ENCODE assay signal across 8 cellular contexts in genomic region chrX:153927936-153928760, GRCh38.
DNase-seq lines count a peak whose midpoint lies in the region; ATAC-seq and FAIRE-seq lines count a peak whose summit lies in the region.

No MANE protein-coding gene starts in this region.

- ATAC-seq in GM19035 (IDR thresholded peaks at IDR 0.05; ENCODE audit: unreplicated experiment): peak; percentile 68
- ATAC-seq in HG03342 (IDR thresholded peaks at IDR 0.05; ENCODE audit: unreplicated experiment): peak; percentile 60
- ATAC-seq in central memory CD8-positive, alpha-beta T cell (replicated peaks; ENCODE audit: extremely low read depth, poor library complexity, severe bottlenecking): peak; percentile 73

- FAIRE-seq in islet of Langerhans (lab: Jason Lieb, UNC): peak; percentile 64

- H3K9me3 Mint-ChIP-seq in central memory CD8-positive, alpha-beta T cell: no peaks in the 10 kb centered on the region

- H3K4me1 Mint-ChIP-seq in central memory CD8-positive, alpha-beta T cell: peaks cover 43% of the 10 kb centered on the region

- H3K27me3 Mint-ChIP-seq in central memory CD8-positive, alpha-beta T cell: no peaks in the 10 kb centered on the region

- peak overlapping the region; percentile 87 for H3K4me3 Mint-ChIP-seq in central memory CD8-positive, alpha-beta T cell

- H3K36me3 Mint-ChIP-seq in central memory CD8-positive, alpha-beta T cell (ENCODE audit: insufficient read depth): peaks cover 15% of the 10 kb centered on the region

- DNase-seq in AG20443 (ENCODE audit: low spot score) (peak; percentile 95), NCI-H345 treated with DMSO at 0.1 percent for 48 hours (lab: John Stamatoyannopoulos, UW; ENCODE audit: unreplicated experiment) (peak; percentile 91)
- DNase-seq in activated CD4-positive, CD25-positive, alpha-beta regulatory T cell treated with anti-CD3 and anti-CD28 coated beads, Interleukin-2, amount 50 U/mL, for 16 hours (ENCODE audit: low read depth, low spot score): peak; percentile 86
- peak; percentile 77 to 91 for DNase-seq in central memory CD8-positive, alpha-beta T cell (ENCODE audit: low spot score in 2 of 2)
- peak; percentile 78 to 79 for DNase-seq in stimulated activated CD4-positive, alpha-beta T cell treated with anti-CD3 and anti-CD28 coated beads, Interleukin-12 subunit alpha, Interleukin-12 subunit beta, amount 100 ng/mL, for 24 hours (ENCODE audit: low read depth in 2 of 2)

- peak overlapping the region; percentile 96 for H3K27ac Mint-ChIP-seq in central memory CD8-positive, alpha-beta T cell (ENCODE audit: low read depth)

Comparison
In these comparisons a context has a peak if more than half of its experiments do, and no peak if none do; other contexts are left out.
1. Peak in every context shown above with its lines: DNase-seq and ATAC-seq.